ENCODE assay signal across 8 cellular contexts in the genomic region with DNA sequence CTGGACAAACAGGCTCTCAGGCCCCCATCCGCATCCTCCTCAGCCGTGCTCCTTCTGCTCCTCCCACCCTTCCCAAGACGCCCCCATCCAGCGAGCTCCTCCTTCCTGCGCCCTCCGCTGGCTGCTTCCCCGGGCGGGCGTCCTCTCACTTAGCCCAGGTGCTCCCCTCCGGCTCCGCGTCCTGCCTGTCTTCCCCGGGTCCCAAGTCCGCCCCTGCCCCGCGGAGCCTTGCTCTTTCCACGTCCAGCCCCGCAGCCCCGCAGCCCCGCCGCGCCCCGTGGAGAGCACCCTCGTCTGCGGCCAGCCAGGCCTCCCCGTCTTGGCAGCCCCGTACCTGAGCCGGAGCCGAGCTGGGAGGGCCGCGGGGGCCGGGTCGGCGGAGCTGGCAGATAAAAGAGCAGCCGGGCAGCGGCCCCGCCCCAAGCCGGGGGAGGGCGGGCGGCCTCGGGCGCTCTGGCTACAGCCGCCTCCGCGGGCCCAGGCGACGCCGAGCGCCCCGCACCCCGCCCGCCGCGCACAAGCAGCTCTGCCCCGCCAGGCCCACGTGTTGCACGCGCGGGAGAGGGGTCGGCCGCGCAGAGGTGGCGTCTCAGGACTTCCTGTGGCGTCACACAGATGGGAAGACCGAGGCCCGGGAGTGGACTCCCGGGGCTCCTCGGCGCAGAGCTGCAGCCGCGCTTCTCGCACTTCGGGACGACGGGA. TPM values are rescaled to one million over a fixed set of nuclear protein-coding genes. Genes with fewer than 3 reads are reported as not detected.
DNase-seq lines count a peak whose midpoint lies in the region; ATAC-seq and TF ChIP-seq lines count a peak whose summit lies in the region.

A gene with protein sequence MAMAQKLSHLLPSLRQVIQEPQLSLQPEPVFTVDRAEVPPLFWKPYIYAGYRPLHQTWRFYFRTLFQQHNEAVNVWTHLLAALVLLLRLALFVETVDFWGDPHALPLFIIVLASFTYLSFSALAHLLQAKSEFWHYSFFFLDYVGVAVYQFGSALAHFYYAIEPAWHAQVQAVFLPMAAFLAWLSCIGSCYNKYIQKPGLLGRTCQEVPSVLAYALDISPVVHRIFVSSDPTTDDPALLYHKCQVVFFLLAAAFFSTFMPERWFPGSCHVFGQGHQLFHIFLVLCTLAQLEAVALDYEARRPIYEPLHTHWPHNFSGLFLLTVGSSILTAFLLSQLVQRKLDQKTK (minus strand): TSS at position 555 of the 702 bp plus-strand sequence. CDS start 11,869 bp downstream, outside the sequence.

- ATAC-seq in left ventricle myocardium superior = peak; percentile 92

- peak within 1 kb of the TSS; percentile 54 for H3K4me3 ChIP-seq in A673 (ENCODE audit: low read depth, low read length, poor library complexity, severe bottlenecking)

- 0 out of 2 replicates have a peak, but pooled peaks have one; percentile 28 for TF ChIP-seq CTCF in A673 (conservative IDR thresholded peaks at IDR 0.05; ENCODE audit: low read depth, low read length)

- in situ Hi-C loops in GM18951 (cut with MboI; ENCODE audit: low sequenced_read_pairs, unreplicated experiment) = no loop called here

- 0 out of 2 replicates have a peak, but pooled peaks have one; percentile 14 for TF ChIP-seq EP300 in Ishikawa (IDR thresholded peaks at IDR 0.05; ENCODE audit: borderline replicate concordance)

- peaks cover 6% of the 10 kb centered on the region for H3K4me1 Mint-ChIP-seq in T-helper 1 cell treated with Interleukin-12 subunit alpha and Interleukin-12 subunit beta and Interleukin-4 antibody, amounts not matched to agents 30 μg/mL and 1 μg/mL, for 36 hours (ENCODE audit: low read depth)

- CTCF ChIA-PET in A673 (lab: Charles Lee) = no interaction called here

- H3K36me3 ChIP-seq in A673 (ENCODE audit: insufficient read depth, low read length, poor library complexity, severe bottlenecking) = no peaks in the 10 kb centered on the region

- DNase-seq in A673 (ENCODE audit: low spot score) (peak; percentile 62), amniotic stem cell (lab: John Stamatoyannopoulos, UW) (peak; percentile 26), left ventricle myocardium superior (peak; percentile 87), posterior cingulate gyrus (peak; percentile 60 to 98 (median 82)), ureter (ENCODE audit: low spot score) (peak; percentile 77)

- intact Hi-C loops in A673 (cut with micrococcal nuclease; ENCODE audit: unreplicated experiment) (no loop called here), left ventricle myocardium superior (cut with micrococcal nuclease) (no loop called here), posterior cingulate gyrus (cut with DNase I) (no loop called here)

- TF ChIP-seq RAD21 in Ishikawa (IDR thresholded peaks at IDR 0.05; ENCODE audit: low read depth) = peak; percentile 18; the same call in 1 of the 2 replicates

- H3K4me3 Mint-ChIP-seq in T-helper 1 cell treated with Interleukin-12 subunit alpha and Interleukin-12 subunit beta and Interleukin-4 antibody, amounts not matched to agents 30 μg/mL and 1 μg/mL, for 36 hours = peak within 1 kb of the TSS; percentile 74

- peaks cover 7% of the 10 kb centered on the region for H3K4me1 ChIP-seq in A673 (ENCODE audit: insufficient read depth, low read length, poor library complexity, severe bottlenecking)

- peaks cover 1% of the 10 kb centered on the region for H3K36me3 Mint-ChIP-seq in T-helper 1 cell treated with Interleukin-12 subunit alpha and Interleukin-12 subunit beta and Interleukin-4 antibody, amounts not matched to agents 30 μg/mL and 1 μg/mL, for 36 hours (ENCODE audit: low read depth)

- TF ChIP-seq POLR2A in GM18951 (IDR thresholded peaks at IDR 0.05; ENCODE audit: extremely low read depth, insufficient read depth, insufficient read length) = peak; percentile 45

- POLR2A ChIA-PET in A673 (lab: Charles Lee; ENCODE audit: low non-redundant PET) = interaction anchor here (0.6 kb wide), 1 partner anchor 56 kb away, joined by 3 read pairs; the partner anchor contains the start of gene MTFR1L

- no peak within 1 kb of the TSS for H3K27ac ChIP-seq in A673 (ENCODE audit: low read depth, low read length, poor library complexity, severe bottlenecking)

- no peaks in the 10 kb centered on the region for H3K9me3 ChIP-seq in A673 (ENCODE audit: low read depth, low read length, poor library complexity, severe bottlenecking)

- BruUV-seq in A673 (replicated peaks; lab: Mats Ljungman, UMichigan) = no TSS peak

- H3K9me3 Mint-ChIP-seq in T-helper 1 cell treated with Interleukin-12 subunit alpha and Interleukin-12 subunit beta and Interleukin-4 antibody, amounts not matched to agents 30 μg/mL and 1 μg/mL, for 36 hours = no peaks in the 10 kb centered on the region

- H3K27me3 Mint-ChIP-seq in T-helper 1 cell treated with Interleukin-12 subunit alpha and Interleukin-12 subunit beta and Interleukin-4 antibody, amounts not matched to agents 30 μg/mL and 1 μg/mL, for 36 hours (ENCODE audit: low read depth) = peaks cover 18% of the 10 kb centered on the region

- H3K27me3 ChIP-seq in A673 (replicated peaks; ENCODE audit: insufficient read depth, low read depth, low read length, poor library complexity) = no peaks in the 10 kb centered on the region

- H3K27ac Mint-ChIP-seq in T-helper 1 cell treated with Interleukin-12 subunit alpha and Interleukin-12 subunit beta and Interleukin-4 antibody, amounts not matched to agents 30 μg/mL and 1 μg/mL, for 36 hours = no peak within 1 kb of the TSS

TF ChIP-seq in Ishikawa, 13 proteins besides CTCF, POLR2A, EP300 and RAD21:
- TF ChIP-seq USF1 (IDR thresholded peaks at IDR 0.05) (peak; percentile 81), TCF12 (IDR thresholded peaks at IDR 0.05; ENCODE audit: low read depth) (no peak), CREB1 (IDR thresholded peaks at IDR 0.05; ENCODE audit: low read depth) (peak; percentile 61; the same call in 1 of the 2 replicates), ZBTB7A (IDR thresholded peaks at IDR 0.05; ENCODE audit: low read depth) (no peak), TAF1 (IDR thresholded peaks at IDR 0.05; ENCODE audit: low read depth) (peak; percentile 20; the same call in 1 of the 2 replicates), TEAD4 (IDR thresholded peaks at IDR 0.05) (no peak), FOXM1 (IDR thresholded peaks at IDR 0.05; ENCODE audit: borderline replicate concordance, low read depth) (no peak), NFIC (IDR thresholded peaks at IDR 0.05) (peak; percentile 18; the same call in 1 of the 2 replicates), EGR1 (IDR thresholded peaks at IDR 0.05) (peak; percentile 58), YY1 (IDR thresholded peaks at IDR 0.05; ENCODE audit: low read depth) (0 out of 2 replicates have a peak, but pooled peaks have one; percentile 8), CEBPB (IDR thresholded peaks at IDR 0.05) (no peak)
- TF ChIP-seq, protein P1, sequence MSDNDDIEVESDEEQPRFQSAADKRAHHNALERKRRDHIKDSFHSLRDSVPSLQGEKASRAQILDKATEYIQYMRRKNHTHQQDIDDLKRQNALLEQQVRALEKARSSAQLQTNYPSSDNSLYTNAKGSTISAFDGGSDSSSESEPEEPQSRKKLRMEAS (IDR thresholded peaks at IDR 0.05) = peak; percentile 99
- TF ChIP-seq, protein P2, sequence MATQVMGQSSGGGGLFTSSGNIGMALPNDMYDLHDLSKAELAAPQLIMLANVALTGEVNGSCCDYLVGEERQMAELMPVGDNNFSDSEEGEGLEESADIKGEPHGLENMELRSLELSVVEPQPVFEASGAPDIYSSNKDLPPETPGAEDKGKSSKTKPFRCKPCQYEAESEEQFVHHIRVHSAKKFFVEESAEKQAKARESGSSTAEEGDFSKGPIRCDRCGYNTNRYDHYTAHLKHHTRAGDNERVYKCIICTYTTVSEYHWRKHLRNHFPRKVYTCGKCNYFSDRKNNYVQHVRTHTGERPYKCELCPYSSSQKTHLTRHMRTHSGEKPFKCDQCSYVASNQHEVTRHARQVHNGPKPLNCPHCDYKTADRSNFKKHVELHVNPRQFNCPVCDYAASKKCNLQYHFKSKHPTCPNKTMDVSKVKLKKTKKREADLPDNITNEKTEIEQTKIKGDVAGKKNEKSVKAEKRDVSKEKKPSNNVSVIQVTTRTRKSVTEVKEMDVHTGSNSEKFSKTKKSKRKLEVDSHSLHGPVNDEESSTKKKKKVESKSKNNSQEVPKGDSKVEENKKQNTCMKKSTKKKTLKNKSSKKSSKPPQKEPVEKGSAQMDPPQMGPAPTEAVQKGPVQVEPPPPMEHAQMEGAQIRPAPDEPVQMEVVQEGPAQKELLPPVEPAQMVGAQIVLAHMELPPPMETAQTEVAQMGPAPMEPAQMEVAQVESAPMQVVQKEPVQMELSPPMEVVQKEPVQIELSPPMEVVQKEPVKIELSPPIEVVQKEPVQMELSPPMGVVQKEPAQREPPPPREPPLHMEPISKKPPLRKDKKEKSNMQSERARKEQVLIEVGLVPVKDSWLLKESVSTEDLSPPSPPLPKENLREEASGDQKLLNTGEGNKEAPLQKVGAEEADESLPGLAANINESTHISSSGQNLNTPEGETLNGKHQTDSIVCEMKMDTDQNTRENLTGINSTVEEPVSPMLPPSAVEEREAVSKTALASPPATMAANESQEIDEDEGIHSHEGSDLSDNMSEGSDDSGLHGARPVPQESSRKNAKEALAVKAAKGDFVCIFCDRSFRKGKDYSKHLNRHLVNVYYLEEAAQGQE (IDR thresholded peaks at IDR 0.05; ENCODE audit: low read depth) = no peak

RNA-seq across cellular contexts. Expression of the gene that starts here (rescaled TPM):
- total RNA-seq in A673 (2021) (2.9 and 3.0 TPM in 2 replicates), left ventricle myocardium superior (2.0 TPM), ureter (60.8 TPM)

Comparison
In these comparisons a context has a peak if more than half of its experiments do, and no peak if none do; other contexts are left out.
1. RNA of the gene that starts here (total RNA-seq): 60.8 TPM in ureter (single experiment); 2.9 to 3.0 TPM in A673 and 2.0 TPM in left ventricle myocardium superior (single experiment); every median in the first group is over 10 times any median in the second.
2. DNase-seq: peak in every context shown above with its lines; median percentile 87 in left ventricle myocardium superior; 82 in posterior cingulate gyrus; 77 in ureter; 62 in A673; 26 in amniotic stem cell.